8 cellular contexts compared by ENCODE assay signal in the genomic region with DNA sequence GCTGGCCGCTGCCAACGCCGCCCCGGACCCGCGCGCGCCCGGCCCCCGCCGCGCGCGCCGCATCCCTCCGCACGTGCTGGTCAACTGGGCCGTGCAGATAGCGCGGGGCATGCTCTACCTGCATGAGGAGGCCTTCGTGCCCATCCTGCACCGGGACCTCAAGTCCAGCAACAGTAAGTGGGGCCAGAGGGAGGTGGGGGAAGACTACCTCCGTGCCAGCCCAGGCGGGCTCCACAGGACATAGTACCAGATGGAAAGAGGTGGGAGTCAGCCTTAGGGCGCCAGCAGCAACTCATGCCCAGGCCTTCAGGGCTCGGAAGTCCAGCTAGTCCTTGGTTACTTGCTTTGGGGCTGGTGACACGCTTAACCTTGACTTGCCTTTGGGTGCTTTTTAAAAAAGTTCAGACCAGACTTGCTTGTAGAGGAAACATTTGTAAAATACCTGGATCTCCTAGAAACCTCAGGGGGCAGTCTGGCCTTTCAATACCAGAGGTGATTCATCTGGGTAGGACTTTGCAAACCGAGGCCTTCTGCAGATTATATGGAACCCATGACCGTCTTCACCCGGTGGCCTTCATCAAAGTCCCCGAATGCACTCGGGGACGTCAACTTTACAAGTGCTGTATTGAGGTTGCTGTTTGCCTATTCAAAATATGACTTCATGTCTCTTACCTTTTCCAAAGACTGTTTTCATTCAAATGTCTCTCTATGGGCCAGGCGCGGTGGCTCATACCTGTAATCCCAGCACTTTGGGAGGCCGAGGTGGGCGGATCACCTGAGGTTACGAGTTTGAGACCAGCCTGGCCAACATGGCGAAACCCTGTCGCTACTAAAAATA. TPM values are rescaled to one million over a fixed set of nuclear protein-coding genes. Genes with fewer than 3 reads are reported as not detected.
A peak's percentile ranks its signal among the peaks of the same experiment; 100 is the strongest.
DNase-seq lines count a peak whose midpoint lies in the region; ATAC-seq and TF ChIP-seq lines count a peak whose summit lies in the region.

No MANE protein-coding gene starts in this region.

- H2AK5ac ChIP-seq in mesenchymal stem cell (ENCODE audit: low read length, severe bottlenecking), result no peak overlapping the region

- H3K27me3 ChIP-seq in MG63, result no peaks in the 10 kb centered on the region
- H3K27me3 ChIP-seq in brain microvascular endothelial cell (replicated peaks), result peaks cover 5% of the 10 kb centered on the region
- peaks cover 0 to 22% of the 10 kb centered on the region in 2 experiments for H3K27me3 ChIP-seq in mesenchymal stem cell (ENCODE audit: control insufficient read depth in 1 of 2, insufficient read depth in 1 of 2, low read length in 2 of 2)
- H3K27me3 ChIP-seq in vagina, result no peaks in the 10 kb centered on the region

- H2AFZ ChIP-seq in mesenchymal stem cell (ENCODE audit: low read depth, low read length), result no peak overlapping the region

- 29% methylated on average over 40 of the region's 40 CpGs for WGBS in mesenchymal stem cell

- no peak overlapping the region for H3K18ac ChIP-seq in mesenchymal stem cell (ENCODE audit: low read depth in 1 of 2, low read length in 2 of 2)

- no peak for TF ChIP-seq CTCF in brain microvascular endothelial cell (IDR thresholded peaks at IDR 0.05; ENCODE audit: low read depth, low read length, missing control alignments)
- TF ChIP-seq CTCF in vagina (IDR thresholded peaks at IDR 0.05), result no peak

- no peak overlapping the region for H2BK5ac ChIP-seq in mesenchymal stem cell (ENCODE audit: low read depth, low read length, poor library complexity, severe bottlenecking)

- H3K4me1 ChIP-seq in ES-I3 (ENCODE audit: insufficient read depth, low read length) (peaks cover 18% of the 10 kb centered on the region; the same call in 1 of the 2 replicates), mesenchymal stem cell (ENCODE audit: control insufficient read depth, insufficient read depth, low read depth, low read length) (peaks cover 20% of the 10 kb centered on the region), vagina (peaks cover 11% of the 10 kb centered on the region)

- intact Hi-C loops in vagina (cut with DNase I), result no loop called here

- H3K79me1 ChIP-seq in mesenchymal stem cell (replicated peaks; ENCODE audit: low read length, poor library complexity, severe bottlenecking), result peaks cover 13% of the 10 kb centered on the region

- H3K27ac ChIP-seq in brain microvascular endothelial cell (no peak overlapping the region), mesenchymal stem cell (ENCODE audit: low read length, poor library complexity, severe bottlenecking) (no peak overlapping the region), vagina (peak overlapping the region; percentile 46)

- H3K36me3 ChIP-seq in ES-I3 (ENCODE audit: insufficient read depth, low read length) (no peaks in the 10 kb centered on the region), MG63 (no peaks in the 10 kb centered on the region), brain microvascular endothelial cell (replicated peaks) (no peaks in the 10 kb centered on the region), mesenchymal stem cell (ENCODE audit: control insufficient read depth in 1 of 2, insufficient read depth in 2 of 2, low read depth in 1 of 2, low read length in 2 of 2) (peaks cover 0 to 11% of the 10 kb centered on the region in 2 experiments), vagina (no peaks in the 10 kb centered on the region)

- H3K9me3 ChIP-seq in ES-I3 (ENCODE audit: control insufficient read depth, insufficient read depth, low read length), result no peaks in the 10 kb centered on the region
- H3K9me3 ChIP-seq in MG63, result no peaks in the 10 kb centered on the region
- no peaks in the 10 kb centered on the region for H3K9me3 ChIP-seq in mesenchymal stem cell (ENCODE audit: control insufficient read depth, low read length)
- H3K9me3 ChIP-seq in vagina, result no peaks in the 10 kb centered on the region

- H3K4me2 ChIP-seq in mesenchymal stem cell (ENCODE audit: low read length, poor library complexity, severe bottlenecking), result peak overlapping the region; percentile 99

- peak; percentile 34 for DNase-seq in MG63
- no peak for DNase-seq in brain microvascular endothelial cell
- no peak for DNase-seq in mesenchymal stem cell
- DNase-seq in vagina (ENCODE audit: extremely low spot score in 2 of 2), result no peak
- DNase-seq in globus pallidus (ENCODE audit: low spot score), result no peak

- no peak overlapping the region for H2BK15ac ChIP-seq in mesenchymal stem cell (ENCODE audit: low read depth, poor library complexity, severe bottlenecking)

- H3K9ac ChIP-seq in ES-I3 (ENCODE audit: low read depth, low read length) (peak overlapping the region; percentile 53), mesenchymal stem cell (ENCODE audit: low read length) (no peak overlapping the region)

- ATAC-seq in GM21390 (IDR thresholded peaks at IDR 0.05; ENCODE audit: unreplicated experiment), result no peak
- ATAC-seq in GM21526 (IDR thresholded peaks at IDR 0.05; ENCODE audit: low FRiP score, unreplicated experiment), result no peak

- no peak overlapping the region for H3K4ac ChIP-seq in mesenchymal stem cell (ENCODE audit: low read depth in 1 of 2, low read length in 2 of 2)

- H2BK12ac ChIP-seq in mesenchymal stem cell (ENCODE audit: low read length in 2 of 2), result no peak overlapping the region

- no peak overlapping the region for H2BK120ac ChIP-seq in mesenchymal stem cell (ENCODE audit: low read depth, low read length)

- H3K14ac ChIP-seq in mesenchymal stem cell (ENCODE audit: low read length in 2 of 2), result no peak overlapping the region

- H4K91ac ChIP-seq in mesenchymal stem cell (ENCODE audit: low read length), result no peak overlapping the region

- no peak overlapping the region for H3K23ac ChIP-seq in mesenchymal stem cell (ENCODE audit: low read length in 2 of 2)

- H4K8ac ChIP-seq in mesenchymal stem cell (ENCODE audit: low read length), result no peak overlapping the region

- no peak for TF ChIP-seq POLR2A in vagina (IDR thresholded peaks at IDR 0.05)

- H3K4me3 ChIP-seq in MG63 (peak overlapping the region; percentile 51), brain microvascular endothelial cell (ENCODE audit: low read depth, low read length) (peak overlapping the region; percentile 48), mesenchymal stem cell (ENCODE audit: insufficient read depth in 1 of 2, low read depth in 1 of 2, low read length in 2 of 2) (peak overlapping the region; percentile 70 to 85), vagina (peak overlapping the region; percentile 68 to 92)

- in situ Hi-C loops in brain microvascular endothelial cell (cut with HindIII; ENCODE audit: low pct_ligation_motif_present, low sequenced_read_pairs), result no loop called here

RNA-seq across cellular contexts. Expression of gene MAP3K21, which starts 1.4 kb away (rescaled TPM):
- 0.89 and 1.5 TPM in 2 replicates for total RNA-seq in MG63 (2014; rRNA removed; shearing (Covaris generic); ENCODE audit: low replicate concordance)
- 0.32 TPM for polyA plus RNA-seq in mesenchymal stem cell (2013, experiment 1 of 2)
- polyA plus RNA-seq in mesenchymal stem cell (2013, experiment 2 of 2), result 0.29 TPM
- total RNA-seq in vagina, result 6.9 TPM

RNA-seq across cellular contexts. Expression of gene PCNX2, which starts 33.4 kb away (rescaled TPM):
- 1.8 TPM in 2 replicates for total RNA-seq in MG63 (2014; rRNA removed; shearing (Covaris generic); ENCODE audit: low replicate concordance)
- 16.2 TPM for polyA plus RNA-seq in mesenchymal stem cell (2013, experiment 1 of 2)
- 15.7 TPM for polyA plus RNA-seq in mesenchymal stem cell (2013, experiment 2 of 2)
- total RNA-seq in vagina, result 29.2 TPM

Comparison
In these comparisons a context has a peak if more than half of its experiments do, and no peak if none do; other contexts are left out.
1. RNA of gene PCNX2, which starts 33.4 kb away (total RNA-seq): 29.2 TPM in vagina (single experiment); 1.8 TPM in MG63; every median in the first group is over 10 times any median in the second.
2. Peak in every context shown above with its lines, with median percentiles within 50 percentile points of each other: H3K4me3 ChIP-seq.